Comparison of ENCODE assay signal across 34 cellular contexts in genomic region chr13:91319996-91320395, GRCh38. TPM values are rescaled to one million over a fixed set of nuclear protein-coding genes. Genes with fewer than 3 reads are reported as not detected.
"Had no signal": no experiment of that assay in that cellular context is flagged by ENCODE, and none has a peak within 500 bp of the region (broad histone marks: within the 10 kb centered on the region; RNA-seq: fewer than 3 reads in every experiment).

No MANE protein-coding gene starts in this region.

- H3K4me1 Mint-ChIP-seq: brain had no signal

- ATAC-seq: activated CD4-positive, alpha-beta T cell treated with anti-CD3 and anti-CD28 coated beads for 36 hours; activated CD8-positive, alpha-beta memory T cell treated with anti-CD3 and anti-CD28 coated beads, Interleukin-2, amount 10 ng/mL, durations not matched to agents 7 days and 5 days; activated CD8-positive, alpha-beta T cell treated with anti-CD3 and anti-CD28 coated beads, Interleukin-2, amount 10 ng/mL, durations not matched to agents 7 days and 5 days; activated naive CD4-positive, alpha-beta T cell treated with anti-CD3 and anti-CD28 coated beads, Interleukin-2, amount 50 U/mL, for 72 hours; gastroesophageal sphincter; T-helper 17 cell had no signal

- H3K36me3 Mint-ChIP-seq: activated CD4-positive, alpha-beta memory T cell treated with anti-CD3 and anti-CD28 coated beads for 36 hours; activated naive CD4-positive, alpha-beta T cell treated with anti-CD3 and anti-CD28 coated beads, Interleukin-2, amount 10 ng/mL, durations not matched to agents 7 days and 5 days; activated naive CD4-positive, alpha-beta T cell treated with anti-CD3 and anti-CD28 coated beads, Interleukin-2, amount 50 U/mL, for 72 hours; activated naive CD8-positive, alpha-beta T cell treated with anti-CD3 and anti-CD28 coated beads, Interleukin-2, amount 10 ng/mL, durations not matched to agents 7 days and 5 days; brain had no signal

- H3K36me3 ChIP-seq: ascending aorta, breast epithelium, cardiac muscle cell, colonic mucosa, esophagus squamous epithelium, gastroesophageal sphincter had no signal

- H3K4me1 ChIP-seq: ascending aorta, breast epithelium, colonic mucosa, esophagus squamous epithelium, gastroesophageal sphincter had no signal

- H3K4me3 Mint-ChIP-seq: activated CD4-positive, alpha-beta memory T cell treated with anti-CD3 and anti-CD28 coated beads for 36 hours; activated CD4-positive, alpha-beta T cell treated with anti-CD3 and anti-CD28 coated beads for 36 hours; activated CD4-positive, alpha-beta T cell treated with anti-CD3 and anti-CD28 coated beads, Interleukin-2, amount 10 ng/mL, durations not matched to agents 24 days and 14 days; activated CD8-positive, alpha-beta memory T cell treated with anti-CD3 and anti-CD28 coated beads, Interleukin-2, amount 10 ng/mL, durations not matched to agents 7 days and 5 days; activated CD8-positive, alpha-beta T cell treated with anti-CD3 and anti-CD28 coated beads, Interleukin-2, amount 10 ng/mL, durations not matched to agents 7 days and 5 days; activated naive CD4-positive, alpha-beta T cell treated with anti-CD3 and anti-CD28 coated beads, Interleukin-2, amount 10 ng/mL, durations not matched to agents 7 days and 5 days; activated naive CD8-positive, alpha-beta T cell treated with anti-CD3 and anti-CD28 coated beads, Interleukin-2, amount 10 ng/mL, durations not matched to agents 7 days and 5 days; activated T-helper 1 cell treated with anti-CD3 and anti-CD28 coated beads, Interleukin-12 subunit alpha, Interleukin-12 subunit beta, Interleukin-2, Interleukin-4 antibody, amounts not matched to agents 30 ng/mL and 10 ng/mL and 1 ng/mL, durations not matched to agents 14 hours and 24 hours and 36 hours; brain; T-helper 17 cell; T-helper 2 cell treated with Interferon-gamma antibody and Interleukin-4, amounts not matched to agents 5 μg/mL and 100 μg/mL, for 36 hours had no signal

- FAIRE-seq: endometrium, endothelial cell of umbilical vein had no signal

- H3K27me3 ChIP-seq: ascending aorta, colonic mucosa had no signal

- H3K27ac Mint-ChIP-seq: activated CD4-positive, alpha-beta memory T cell treated with anti-CD3 and anti-CD28 coated beads for 36 hours; activated CD4-positive, alpha-beta T cell treated with anti-CD3 and anti-CD28 coated beads for 36 hours; activated CD4-positive, alpha-beta T cell treated with anti-CD3 and anti-CD28 coated beads, Interleukin-2, amount 10 ng/mL, durations not matched to agents 24 days and 14 days; activated CD8-positive, alpha-beta memory T cell treated with anti-CD3 and anti-CD28 coated beads, Interleukin-2, amount 10 ng/mL, durations not matched to agents 7 days and 5 days; activated CD8-positive, alpha-beta T cell treated with anti-CD3 and anti-CD28 coated beads, Interleukin-2, amount 10 ng/mL, durations not matched to agents 7 days and 5 days; activated naive CD4-positive, alpha-beta T cell treated with anti-CD3 and anti-CD28 coated beads, Interleukin-2, amount 10 ng/mL, durations not matched to agents 7 days and 5 days; activated naive CD8-positive, alpha-beta T cell treated with anti-CD3 and anti-CD28 coated beads, Interleukin-2, amount 10 ng/mL, durations not matched to agents 7 days and 5 days; activated T-helper 1 cell treated with anti-CD3 and anti-CD28 coated beads, Interleukin-12 subunit alpha, Interleukin-12 subunit beta, Interleukin-2, Interleukin-4 antibody, amounts not matched to agents 30 ng/mL and 10 ng/mL and 1 ng/mL, durations not matched to agents 14 hours and 24 hours and 36 hours; activated T-helper 2 cell treated with anti-CD3 and anti-CD28 coated beads, Interferon-gamma antibody, Interleukin-2, Interleukin-4, amounts not matched to agents 10 μg/mL and 5 μg/mL and 100 μg/mL, durations not matched to agents 14 hours and 24 hours and 36 hours; brain; T-helper 17 cell; T-helper 2 cell treated with Interferon-gamma antibody and Interleukin-4, amounts not matched to agents 5 μg/mL and 100 μg/mL, for 36 hours had no signal

- DNase-seq: activated CD4-positive, alpha-beta memory T cell treated with anti-CD3 and anti-CD28 coated beads for 36 hours; activated CD4-positive, alpha-beta T cell treated with anti-CD3 and anti-CD28 coated beads for 36 hours; activated CD4-positive, alpha-beta T cell treated with anti-CD3 and anti-CD28 coated beads, Interleukin-2, amount 10 ng/mL, durations not matched to agents 24 days and 14 days; activated CD4-positive, CD25-positive, alpha-beta regulatory T cell; activated CD4-positive, CD25-positive, alpha-beta regulatory T cell treated with anti-CD3 and anti-CD28 coated beads, Interleukin-2, amount 50 U/mL, for 72 hours; activated CD8-positive, alpha-beta memory T cell treated with anti-CD3 and anti-CD28 coated beads, Interleukin-2, amount 10 ng/mL, durations not matched to agents 7 days and 5 days; activated CD8-positive, alpha-beta memory T cell treated with anti-CD3 and anti-CD28 coated beads, Interleukin-2, amount 50 U/mL, for 4 hours; activated CD8-positive, alpha-beta T cell treated with anti-CD3 and anti-CD28 coated beads, Interleukin-2, amount 10 ng/mL, durations not matched to agents 7 days and 5 days; activated effector memory CD4-positive, alpha-beta T cell treated with anti-CD3 and anti-CD28 coated beads, Interleukin-2, amount 50 U/mL, for 16 hours; activated naive CD4-positive, alpha-beta T cell treated with anti-CD3 and anti-CD28 coated beads, Interleukin-2, amount 10 ng/mL, durations not matched to agents 7 days and 5 days; activated naive CD8-positive, alpha-beta T cell treated with anti-CD3 and anti-CD28 coated beads, Interleukin-2, amount 10 ng/mL, durations not matched to agents 7 days and 5 days; activated T-cell treated with anti-CD3 and anti-CD28 coated beads, Interleukin-2, amount 50 U/mL, for 1 hour; activated T-cell treated with anti-CD3 and anti-CD28 coated beads, Interleukin-2, amount 50 U/mL, for 48 hours; central memory CD4-positive, alpha-beta T cell; cerebellar nuclear complex; colonic mucosa; effector CD8-positive, alpha-beta T cell; esophagus squamous epithelium; foreskin melanocyte; T-helper 1 cell; T-helper 17 cell; T1000 had no signal

- H3K9me3 ChIP-seq: ascending aorta, breast epithelium, colonic mucosa, esophagus squamous epithelium, gastroesophageal sphincter had no signal

- H3K9me3 Mint-ChIP-seq: activated CD4-positive, alpha-beta memory T cell treated with anti-CD3 and anti-CD28 coated beads for 36 hours; activated CD4-positive, alpha-beta T cell treated with anti-CD3 and anti-CD28 coated beads, Interleukin-2, amount 10 ng/mL, durations not matched to agents 24 days and 14 days; activated naive CD4-positive, alpha-beta T cell treated with anti-CD3 and anti-CD28 coated beads, Interleukin-2, amount 10 ng/mL, durations not matched to agents 7 days and 5 days; activated naive CD4-positive, alpha-beta T cell treated with anti-CD3 and anti-CD28 coated beads, Interleukin-2, amount 50 U/mL, for 72 hours; activated naive CD8-positive, alpha-beta T cell treated with anti-CD3 and anti-CD28 coated beads, Interleukin-2, amount 10 ng/mL, durations not matched to agents 7 days and 5 days; activated T-helper 1 cell treated with anti-CD3 and anti-CD28 coated beads, Interleukin-12 subunit alpha, Interleukin-12 subunit beta, Interleukin-2, Interleukin-4 antibody, amounts not matched to agents 30 ng/mL and 10 ng/mL and 1 ng/mL, durations not matched to agents 14 hours and 24 hours and 36 hours; activated T-helper 2 cell treated with anti-CD3 and anti-CD28 coated beads, Interferon-gamma antibody, Interleukin-2, Interleukin-4, amounts not matched to agents 10 μg/mL and 5 μg/mL and 100 μg/mL, durations not matched to agents 14 hours and 24 hours and 36 hours; brain; T-helper 2 cell treated with Interferon-gamma antibody and Interleukin-4, amounts not matched to agents 5 μg/mL and 100 μg/mL, for 36 hours had no signal

- H3K4me3 ChIP-seq: ascending aorta, breast epithelium, cardiac muscle cell, colonic mucosa, esophagus squamous epithelium, gastroesophageal sphincter had no signal

- H3K27ac ChIP-seq: ascending aorta, breast epithelium, cardiac muscle cell, colonic mucosa, epithelial cell of prostate, esophagus squamous epithelium, gastroesophageal sphincter had no signal

RNA-seq across cellular contexts. Expression of gene MIR17HG, which starts 27.5 kb away (rescaled TPM):
- total RNA-seq: ascending aorta had no signal
